Comparison of ENCODE assay signal across 9 cellular contexts in genomic region chr3:175346573-175347356, GRCh38.
DNase-seq lines count a peak whose midpoint lies in the region; ATAC-seq and TF ChIP-seq lines count a peak whose summit lies in the region.
"Had no signal": no experiment of that assay in that cellular context is flagged by ENCODE, and none has a peak within 500 bp of the region (broad histone marks: within the 10 kb centered on the region; RNA-seq: fewer than 3 reads in every experiment).

No MANE protein-coding gene starts in this region.

- in situ Hi-C loops in SK-MEL-5 (cut with HindIII; ENCODE audit: low pct_unique_long_range_greater_than_20kb, low sequenced_read_pairs), result no loop called here

- H3K36me3 ChIP-seq in tibial artery, result no peaks in the 10 kb centered on the region

- no peaks in the 10 kb centered on the region for H3K27me3 ChIP-seq in tibial artery

- no peak overlapping the region for H3K27ac ChIP-seq in tibial artery

- ATAC-seq in HG03442 (IDR thresholded peaks at IDR 0.05; ENCODE audit: unreplicated experiment) (peak; percentile 50), left cardiac atrium (peak; percentile 89 to 100), HG03039 (IDR thresholded peaks at IDR 0.05; ENCODE audit: unreplicated experiment) (no peak), GM18858 (IDR thresholded peaks at IDR 0.05; ENCODE audit: unreplicated experiment) (no peak)

- peak; percentile 15 for DNase-seq in SK-MEL-5 (ENCODE audit: low read depth, low spot score)
- peak; percentile 62 for DNase-seq in left cardiac atrium
- peak; percentile 64 to 74 for DNase-seq in tibial artery
- no peak for DNase-seq in OCI-M2 (lab: John Stamatoyannopoulos, UW; ENCODE audit: unreplicated experiment)
- no peak for DNase-seq in stimulated activated CD4-positive, alpha-beta T cell treated with anti-CD3 and anti-CD28 coated beads, Interleukin-1b, Interleukin-23, amount 100 ng/mL, for 48 hours
- DNase-seq: cortex of kidney had no signal

- no peak for TF ChIP-seq CTCF in tibial artery (IDR thresholded peaks at IDR 0.05)

- intact Hi-C loops in left cardiac atrium (cut with DNase I), result no loop called here
- intact Hi-C loops in tibial artery (cut with DNase I; ENCODE audit: low total_unique reads), result no loop called here

- H3K9me3 ChIP-seq in tibial artery, result no peaks in the 10 kb centered on the region

- H3K4me3 ChIP-seq in tibial artery, result no peak overlapping the region

- peaks cover 0 to 12% (median 3%) of the 10 kb centered on the region in 4 donors for H3K4me1 ChIP-seq in tibial artery

Comparison
In these comparisons a context has a peak if more than half of its experiments do, and no peak if none do; other contexts are left out.
1. ATAC-seq: peak in HG03442 (single experiment) and left cardiac atrium (2 of 2); none in HG03039 (single experiment) and GM18858 (single experiment).
2. DNase-seq: peak in SK-MEL-5 (single experiment), left cardiac atrium (single experiment) and tibial artery (2 of 2); none in OCI-M2 (single experiment) and stimulated activated CD4-positive, alpha-beta T cell treated with anti-CD3 and anti-CD28 coated beads, Interleukin-1b, Interleukin-23, amount 100 ng/mL, for 48 hours (single experiment).